ENCODE assay signal across 9 cellular contexts in the genomic region with DNA sequence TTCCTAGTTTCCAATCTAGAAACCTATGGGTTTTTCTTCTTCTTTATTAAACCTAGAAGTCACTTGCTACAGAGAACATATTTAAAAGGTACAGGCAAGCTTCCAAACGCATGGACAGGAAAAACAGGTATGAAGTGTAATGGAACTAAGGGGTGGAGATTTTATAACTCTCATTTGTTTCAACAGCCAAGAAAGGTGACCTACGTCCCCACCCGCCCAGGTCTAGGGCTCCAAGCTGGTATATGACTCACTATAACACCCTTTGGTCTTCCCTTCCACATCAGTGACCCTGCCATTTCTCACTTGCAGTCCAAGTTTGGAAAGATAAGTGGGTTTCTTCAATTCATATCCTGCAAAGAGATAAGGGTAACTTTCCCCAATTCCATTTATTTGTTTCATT. TPM values are rescaled to one million over a fixed set of nuclear protein-coding genes. Genes with fewer than 3 reads are reported as not detected.
DNase-seq lines count a peak whose midpoint lies in the region; ATAC-seq and TF ChIP-seq lines count a peak whose summit lies in the region.
"Had no signal": no experiment of that assay in that cellular context is flagged by ENCODE, and none has a peak within 500 bp of the region (broad histone marks: within the 10 kb centered on the region; RNA-seq: fewer than 3 reads in every experiment).

No MANE protein-coding gene starts in this region.

- H3K36me3 ChIP-seq in MM.1S (replicated peaks; ENCODE audit: insufficient read depth, low read length), result no peaks in the 10 kb centered on the region
- H3K36me3 ChIP-seq in duodenal mucosa (ENCODE audit: control insufficient read depth in 1 of 2, insufficient read depth in 2 of 2, low read length in 2 of 2), result no peaks in the 10 kb centered on the region
- H3K36me3 ChIP-seq in osteoblast (ENCODE audit: insufficient read depth, low read length), result no peaks in the 10 kb centered on the region

- no peaks in the 10 kb centered on the region for H3K9me2 ChIP-seq in MM.1S (replicated peaks; ENCODE audit: insufficient read depth, low read length)

- H3K27me3 ChIP-seq in MM.1S (replicated peaks; ENCODE audit: insufficient read depth, low read length) (no peaks in the 10 kb centered on the region), duodenal mucosa (ENCODE audit: control insufficient read depth in 1 of 2, insufficient read depth in 2 of 2, low read length in 2 of 2) (no peaks in the 10 kb centered on the region), osteoblast (ENCODE audit: insufficient read depth, low read length) (peaks cover 5% of the 10 kb centered on the region)

- H2AFZ ChIP-seq in MM.1S (ENCODE audit: low read length) (peak overlapping the region; percentile 59), osteoblast (ENCODE audit: low read length) (no peak overlapping the region)

- H3K4me2 ChIP-seq in MM.1S (ENCODE audit: low read depth, low read length), result peak overlapping the region; percentile 52
- H3K4me2 ChIP-seq in osteoblast (ENCODE audit: insufficient read depth, low read length), result peak overlapping the region; percentile 26

- peak overlapping the region; percentile 13 for H3K4me3 ChIP-seq in MM.1S (ENCODE audit: low read length)
- peak overlapping the region; percentile 27 to 28 for H3K4me3 ChIP-seq in duodenal mucosa (ENCODE audit: low read depth in 1 of 2, low read length in 2 of 2)
- no peak overlapping the region for H3K4me3 ChIP-seq in osteoblast (ENCODE audit: insufficient read depth, low read length)

- no peak for ATAC-seq in stimulated activated naive CD8-positive, alpha-beta T cell treated with anti-CD3 and anti-CD28 coated beads, Interleukin-15, Interleukin-2, amounts not matched to agents 100 U/mL and 50 U/mL, for 24 hours
- no peak for ATAC-seq in HG02884 (IDR thresholded peaks at IDR 0.05; ENCODE audit: unreplicated experiment)

- peaks cover 10% of the 10 kb centered on the region for H3K4me1 ChIP-seq in MM.1S (ENCODE audit: low read length)
- peaks cover 15 to 25% of the 10 kb centered on the region in 2 donors for H3K4me1 ChIP-seq in duodenal mucosa (ENCODE audit: control insufficient read depth in 1 of 2, insufficient read depth in 2 of 2, low read length in 2 of 2)
- H3K4me1 ChIP-seq in osteoblast (ENCODE audit: insufficient read depth, low read length), result peaks cover 15% of the 10 kb centered on the region

- peaks cover 7% of the 10 kb centered on the region; the same call in 1 of the 2 replicates for H3F3A ChIP-seq in MM.1S (ENCODE audit: insufficient read depth, low read length)

- H3K27ac ChIP-seq in MM.1S (ENCODE audit: low read length) (peak overlapping the region; percentile 38; the same call in 1 of the 2 replicates), duodenal mucosa (ENCODE audit: low read depth, low read length) (peak overlapping the region; percentile 90), osteoblast (ENCODE audit: low read depth, low read length) (no peak overlapping the region)

- no peak overlapping the region; the same call in 1 of the 2 replicates for H3K9ac ChIP-seq in MM.1S (ENCODE audit: low read length)
- H3K9ac ChIP-seq in duodenal mucosa (ENCODE audit: low read depth in 1 of 2, low read length in 2 of 2), result peak overlapping the region; percentile 5 to 43

- H3K9me3 ChIP-seq in MM.1S (replicated peaks; ENCODE audit: insufficient read depth, low read length), result no peaks in the 10 kb centered on the region
- no peaks in the 10 kb centered on the region for H3K9me3 ChIP-seq in duodenal mucosa (ENCODE audit: control insufficient read depth in 1 of 2, low read length in 2 of 2)
- H3K9me3 ChIP-seq in osteoblast (ENCODE audit: low read depth, low read length), result no peaks in the 10 kb centered on the region

- no peaks in the 10 kb centered on the region for H3K79me2 ChIP-seq in MM.1S (ENCODE audit: low read length)
- no peaks in the 10 kb centered on the region for H3K79me2 ChIP-seq in osteoblast (ENCODE audit: insufficient read depth, low read length)

- DNase-seq in Daoy (ENCODE audit: low read depth) (peak; percentile 39), MM.1S (no peak), osteoblast (ENCODE audit: insufficient read length, low spot score, missing footprints) (no peak), iPS-NIHi7 (ENCODE audit: extremely low spot score) (no peak), GM10266 (ENCODE audit: extremely low spot score) (no peak)
- DNase-seq in stimulated activated naive CD8-positive, alpha-beta T cell treated with anti-CD3 and anti-CD28 coated beads, Interleukin-15, Interleukin-2, amounts not matched to agents 100 U/mL and 50 U/mL, for 24 hours, result no peak

- TF ChIP-seq CTCF in MM.1S (IDR thresholded peaks at IDR 0.05; ENCODE audit: low read length) (no peak), osteoblast (IDR thresholded peaks at IDR 0.05; ENCODE audit: extremely low read depth, low read depth, low read length) (no peak), GM10266 (IDR thresholded peaks at IDR 0.05; ENCODE audit: control insufficient read depth, insufficient read depth, low read depth, missing control alignments) (no peak)

- H4K20me1 ChIP-seq in MM.1S (ENCODE audit: insufficient read depth, low read length) (no peaks in the 10 kb centered on the region), osteoblast (ENCODE audit: insufficient read depth, low read length) (no peaks in the 10 kb centered on the region)

RNA-seq across cellular contexts. Expression of a gene that starts 6.0 kb away (rescaled TPM):
- total RNA-seq in Daoy (2014; rRNA removed; shearing (Covaris generic)), result 0.63 TPM in 1 of 2 replicates, not detected in the other
- total RNA-seq in osteoblast, result not detected in 2 replicates
- total RNA-seq: CD4-positive, CD25-positive, alpha-beta regulatory T cell had no signal

RNA-seq across cellular contexts. Expression of a gene that starts 27.7 kb away (rescaled TPM):
- 33.1 and 35.0 TPM in 2 replicates for total RNA-seq in Daoy (2014; rRNA removed; shearing (Covaris generic))
- 24.6 and 27.7 TPM in 2 replicates for total RNA-seq in osteoblast

RNA-seq across cellular contexts. Expression of a gene that starts 59.6 kb away (rescaled TPM):
- total RNA-seq in Daoy (2014; rRNA removed; shearing (Covaris generic)), result 15.4 and 20.5 TPM in 2 replicates
- total RNA-seq in osteoblast, result 10.5 and 11.8 TPM in 2 replicates
